ENCODE assay signal across 19 cellular contexts in the genomic region with DNA sequence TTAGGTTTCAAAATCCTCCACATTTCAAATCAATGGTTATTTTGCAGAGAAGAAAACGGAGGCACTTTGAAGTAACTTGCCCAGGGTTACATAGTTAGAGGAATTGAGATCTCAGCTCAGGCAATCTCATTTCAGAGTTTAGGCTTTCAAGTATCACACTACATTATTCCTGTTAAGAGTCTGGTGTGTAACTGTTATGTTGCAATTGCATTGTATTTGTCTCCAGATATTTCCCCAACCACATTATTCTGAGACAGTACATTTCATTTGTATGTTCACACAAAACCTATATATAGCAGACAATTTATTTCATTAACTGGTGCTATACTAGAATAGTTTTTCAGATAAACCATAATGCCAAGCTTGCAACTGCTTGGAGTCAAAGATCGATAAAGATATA.
DNase-seq lines count a peak whose midpoint lies in the region; ATAC-seq and TF ChIP-seq lines count a peak whose summit lies in the region.
"Had no signal": no experiment of that assay in that cellular context is flagged by ENCODE, and none has a peak within 500 bp of the region (broad histone marks: within the 10 kb centered on the region; RNA-seq: fewer than 3 reads in every experiment).

No MANE protein-coding gene starts in this region.

- dilution Hi-C loops in IMR-90 (cut with HindIII; ENCODE audit: low sequenced_read_pairs, unreplicated experiment), result no loop called here

- peak overlapping the region; percentile 7; the same call in 1 of the 2 replicates for H3K14ac ChIP-seq in IMR-90 (replicated peaks; ENCODE audit: low read depth, low read length)

- H3K4me1 ChIP-seq in BLaER1, result peaks cover 11% of the 10 kb centered on the region
- H3K4me1 ChIP-seq in IMR-90 (ENCODE audit: control insufficient read depth, insufficient read depth, low read length), result peaks cover 8% of the 10 kb centered on the region; the same call in 1 of the 2 replicates
- H3K4me1 ChIP-seq in endodermal cell (ENCODE audit: control insufficient read depth, insufficient read depth, low read length), result peaks cover 7% of the 10 kb centered on the region
- H3K4me1 ChIP-seq: parathyroid adenoma had no signal

- H2BK20ac ChIP-seq in IMR-90 (ENCODE audit: low read depth, low read length), result no peak overlapping the region

- no peak for ATAC-seq in IMR-90 (ENCODE audit: low read depth)
- no peak for ATAC-seq in GM19397 (IDR thresholded peaks at IDR 0.05; ENCODE audit: unreplicated experiment)
- ATAC-seq: naive thymus-derived CD4-positive, alpha-beta T cell; sciatic nerve; upper lobe of right lung had no signal

- intact Hi-C loops in IMR-90 (cut with micrococcal nuclease), result no loop called here

- H3K4me3 Mint-ChIP-seq in endodermal cell (no peak overlapping the region), nephron (no peak overlapping the region)
- H3K4me3 Mint-ChIP-seq: activated T-helper 1 cell treated with anti-CD3 and anti-CD28 coated beads, Interleukin-12 subunit alpha, Interleukin-12 subunit beta, Interleukin-2, Interleukin-4 antibody, amounts not matched to agents 30 ng/mL and 10 ng/mL and 1 ng/mL, durations not matched to agents 14 hours and 24 hours and 36 hours had no signal

- no peak overlapping the region for H2BK5ac ChIP-seq in IMR-90 (ENCODE audit: low read depth, low read length, poor library complexity, severe bottlenecking)

- no CpG with 5 or more reads among the region's 2 CpGs for WGBS in IMR-90 (ENCODE audit: extremely low coverage in 2 of 2, insufficient read length in 1 of 2), 2 experiments
- 100% methylated on average over 2 of the region's 2 CpGs; no CpG with 5 or more reads in 1 of the 2 experiments for WGBS in endodermal cell (ENCODE audit: insufficient coverage in 1 of 2, insufficient read length in 1 of 2), 2 experiments

- TF ChIP-seq CTCF in IMR-90 (conservative IDR thresholded peaks at IDR 0.05; ENCODE audit: low read depth, low read length), result no peak
- TF ChIP-seq CTCF in endodermal cell (conservative IDR thresholded peaks at IDR 0.05), result no peak
- TF ChIP-seq CTCF in nephron (IDR thresholded peaks at IDR 0.05; ENCODE audit: unreplicated experiment in 3 of 3), result no peak

- H3K4me2 ChIP-seq in BLaER1 (peak overlapping the region; percentile 32), IMR-90 (ENCODE audit: low read depth, low read length) (no peak overlapping the region)

- in situ Hi-C loops in IMR-90 (cut with MboI; ENCODE audit: low sequenced_read_pairs) (no loop called here), G401 (cut with HindIII; ENCODE audit: low sequenced_read_pairs) (no loop called here)

- no peak overlapping the region for H3K4ac ChIP-seq in IMR-90 (ENCODE audit: low read depth, low read length)

- H3K36me3 Mint-ChIP-seq in endodermal cell (ENCODE audit: low read depth) (no peaks in the 10 kb centered on the region), nephron (ENCODE audit: low read depth) (no peaks in the 10 kb centered on the region)
- H3K36me3 Mint-ChIP-seq: activated naive CD4-positive, alpha-beta T cell treated with anti-CD3 and anti-CD28 coated beads, Interleukin-2, amount 50 U/mL, for 24 hours; naive thymus-derived CD4-positive, alpha-beta T cell had no signal

- H3K23ac ChIP-seq in IMR-90 (ENCODE audit: low read depth, low read length), result no peak overlapping the region; the same call in 1 of the 2 replicates

- no peaks in the 10 kb centered on the region for H3K9me3 Mint-ChIP-seq in endodermal cell
- no peaks in the 10 kb centered on the region for H3K9me3 Mint-ChIP-seq in nephron
- H3K9me3 Mint-ChIP-seq: activated naive CD4-positive, alpha-beta T cell treated with anti-CD3 and anti-CD28 coated beads, Interleukin-2, amount 50 U/mL, for 24 hours; activated T-helper 1 cell treated with anti-CD3 and anti-CD28 coated beads, Interleukin-12 subunit alpha, Interleukin-12 subunit beta, Interleukin-2, Interleukin-4 antibody, amounts not matched to agents 30 ng/mL and 10 ng/mL and 1 ng/mL, durations not matched to agents 14 hours and 24 hours and 36 hours; naive thymus-derived CD4-positive, alpha-beta T cell had no signal

- no peak overlapping the region for H2BK120ac ChIP-seq in IMR-90 (ENCODE audit: low read depth, low read length)

- no peak overlapping the region for H4K5ac ChIP-seq in IMR-90 (ENCODE audit: low read depth, low read length)

- no peak for TF ChIP-seq POLR2A in IMR-90 (IDR thresholded peaks at IDR 0.05; ENCODE audit: low read depth, low read length)

- CTCF ChIA-PET in IMR-90 (lab: Yijun Ruan, JAX), result no interaction called here

- no peak overlapping the region for H2BK15ac ChIP-seq in IMR-90 (ENCODE audit: low read depth, low read length)

- no peak overlapping the region for H4K91ac ChIP-seq in IMR-90 (ENCODE audit: insufficient read depth, low read depth, low read length)

- H3K9ac ChIP-seq in BLaER1 (no peak overlapping the region), IMR-90 (ENCODE audit: low read depth, low read length) (no peak overlapping the region), endodermal cell (ENCODE audit: extremely low read depth, low read length, poor library complexity, severe bottlenecking) (no peak overlapping the region)
- H3K9ac ChIP-seq: parathyroid adenoma had no signal

- H2AK5ac ChIP-seq in IMR-90 (ENCODE audit: low read depth, low read length), result no peak overlapping the region

- H2AK9ac ChIP-seq in IMR-90 (replicated peaks; ENCODE audit: low read depth, low read length, poor library complexity), result no peak overlapping the region

- H3K27me3 ChIP-seq in BLaER1 (no peaks in the 10 kb centered on the region), IMR-90 (ENCODE audit: control insufficient read depth, insufficient read depth, low read length) (no peaks in the 10 kb centered on the region), endodermal cell (ENCODE audit: control insufficient read depth, insufficient read depth, low read length, poor library complexity, severe bottlenecking) (no peaks in the 10 kb centered on the region)
- H3K27me3 ChIP-seq: upper lobe of right lung had no signal

- no peaks in the 10 kb centered on the region for H4K20me1 ChIP-seq in BLaER1
- H4K20me1 ChIP-seq in IMR-90 (ENCODE audit: insufficient read depth, low read length), result peaks cover 6% of the 10 kb centered on the region; the same call in 1 of the 2 replicates

- H3K4me3 ChIP-seq in BLaER1 (no peak overlapping the region), IMR-90 (ENCODE audit: insufficient read depth, low read depth, low read length) (no peak overlapping the region), endodermal cell (ENCODE audit: low read length) (no peak overlapping the region)
- H3K4me3 ChIP-seq: upper lobe of right lung had no signal

- no peaks in the 10 kb centered on the region; the same call in 1 of the 2 replicates for H3K9me1 ChIP-seq in IMR-90 (ENCODE audit: insufficient read depth, low read length)

- no peak overlapping the region for H3K18ac ChIP-seq in IMR-90 (ENCODE audit: low read depth, low read length)

- no peak overlapping the region for H4K8ac ChIP-seq in IMR-90 (ENCODE audit: low read depth in 2 of 2, low read length in 2 of 2)

- H2AFZ ChIP-seq in IMR-90 (replicated peaks; ENCODE audit: low read length, poor library complexity), result no peak overlapping the region
- H2AFZ ChIP-seq: parathyroid adenoma had no signal

- H3K9me3 ChIP-seq in BLaER1, result no peaks in the 10 kb centered on the region
- H3K9me3 ChIP-seq in IMR-90 (ENCODE audit: control insufficient read depth, insufficient read depth, low read length), result no peaks in the 10 kb centered on the region
- no peaks in the 10 kb centered on the region for H3K9me3 ChIP-seq in endodermal cell (ENCODE audit: control insufficient read depth, low read length)
- H3K9me3 ChIP-seq: upper lobe of right lung had no signal

- peaks cover 12 to 45% of the 10 kb centered on the region in 2 experiments for H3K79me1 ChIP-seq in IMR-90 (ENCODE audit: low read depth in 1 of 2, low read length in 2 of 2)

- BruUV-seq in IMR-90 (replicated peaks; lab: Mats Ljungman, UMichigan), result no TSS peak

- H3K4me1 Mint-ChIP-seq in endodermal cell (peaks cover 38% of the 10 kb centered on the region), nephron (peaks cover 35% of the 10 kb centered on the region)

- H3K27ac Mint-ChIP-seq in endodermal cell (peak overlapping the region; percentile 41), nephron (peak overlapping the region; percentile 12 to 72 (median 32))
- H3K27ac Mint-ChIP-seq: activated naive CD4-positive, alpha-beta T cell treated with anti-CD3 and anti-CD28 coated beads, Interleukin-2, amount 50 U/mL, for 24 hours; activated T-helper 1 cell treated with anti-CD3 and anti-CD28 coated beads, Interleukin-12 subunit alpha, Interleukin-12 subunit beta, Interleukin-2, Interleukin-4 antibody, amounts not matched to agents 30 ng/mL and 10 ng/mL and 1 ng/mL, durations not matched to agents 14 hours and 24 hours and 36 hours had no signal

- no peaks in the 10 kb centered on the region for H3K27me3 Mint-ChIP-seq in endodermal cell (ENCODE audit: insufficient read depth)
- H3K27me3 Mint-ChIP-seq in nephron (ENCODE audit: low read depth), result no peaks in the 10 kb centered on the region
- H3K27me3 Mint-ChIP-seq: activated naive CD4-positive, alpha-beta T cell treated with anti-CD3 and anti-CD28 coated beads, Interleukin-2, amount 50 U/mL, for 24 hours had no signal

- peak; percentile 22 for DNase-seq in IMR-90
- DNase-seq in endodermal cell, result no peak
- DNase-seq in G401 (ENCODE audit: low spot score), result no peak
- no peak for DNase-seq in nucleus accumbens (lab: John Stamatoyannopoulos, UW)
- DNase-seq in activated gamma-delta T cell (lab: John Stamatoyannopoulos, UW), result no peak
- DNase-seq: activated CD4-positive, alpha-beta T cell treated with anti-CD3 and anti-CD28 coated beads, Interleukin-2, amount 50 U/mL, for 1 hour; GDM1; mesendoderm; NCI-H2107; NCI-H510A; upper lobe of right lung had no signal

- POLR2A ChIA-PET in IMR-90 (lab: Charles Lee; ENCODE audit: unreplicated experiment), result no interaction called here

- TF ChIP-seq RAD21 in IMR-90 (IDR thresholded peaks at IDR 0.05; ENCODE audit: low read length), result no peak

- no peak overlapping the region for H3K56ac ChIP-seq in IMR-90 (ENCODE audit: extremely low read depth, insufficient read depth, low read length)

- H3K36me3 ChIP-seq in BLaER1, result no peaks in the 10 kb centered on the region
- H3K36me3 ChIP-seq in IMR-90 (ENCODE audit: control insufficient read depth, insufficient read depth, low read length), result no peaks in the 10 kb centered on the region
- no peaks in the 10 kb centered on the region for H3K36me3 ChIP-seq in endodermal cell (ENCODE audit: control insufficient read depth, insufficient read depth, low read length)
- H3K36me3 ChIP-seq: upper lobe of right lung had no signal

- H3K27ac ChIP-seq in BLaER1, result no peak overlapping the region
- no peak overlapping the region; the same call in 1 of the 2 replicates for H3K27ac ChIP-seq in IMR-90 (ENCODE audit: insufficient read depth, low read length)
- no peak overlapping the region for H3K27ac ChIP-seq in endodermal cell (ENCODE audit: low read depth, low read length)
- H3K27ac ChIP-seq: parathyroid adenoma, upper lobe of right lung had no signal

TF ChIP-seq in IMR-90, 13 proteins besides CTCF, POLR2A, EP300 and RAD21:
- TF ChIP-seq NFE2L2 (IDR thresholded peaks at IDR 0.05; ENCODE audit: low read depth, low read length), result no peak
- TF ChIP-seq CEBPB (IDR thresholded peaks at IDR 0.05; ENCODE audit: low read depth, low read length), result peak; percentile 55
